ENCODE assay signal across 18 cellular contexts in genomic region chr2:121287146-121287798, GRCh38. TPM values are rescaled to one million over a fixed set of nuclear protein-coding genes. Genes with fewer than 3 reads are reported as not detected.
DNase-seq lines count a peak whose midpoint lies in the region; ATAC-seq and TF ChIP-seq lines count a peak whose summit lies in the region.
"Had no signal": no experiment of that assay in that cellular context is flagged by ENCODE, and none has a peak within 500 bp of the region (broad histone marks: within the 10 kb centered on the region; RNA-seq: fewer than 3 reads in every experiment).

No MANE protein-coding gene starts in this region.

- H3K36me3 Mint-ChIP-seq in MCF 10A (ENCODE audit: insufficient read depth, unreplicated experiment) (no peaks in the 10 kb centered on the region), endodermal cell (ENCODE audit: low read depth) (no peaks in the 10 kb centered on the region)

- POLR2A ChIA-PET in MCF 10A (lab: Yijun Ruan, JAX): interaction anchor here (0.6 to 1.7 kb wide), 4 partner anchors 15 to 90 kb away, joined by 3 read pairs; no protein-coding TSS in a partner anchor

- ATAC-seq in Right ventricle myocardium inferior: peak; percentile 54
- peak; percentile 50 for ATAC-seq in upper lobe of right lung
- ATAC-seq: effector memory CD8-positive, alpha-beta T cell had no signal

- no peaks in the 10 kb centered on the region for H3K9me3 ChIP-seq in left ventricle myocardium inferior (replicated peaks)
- H3K9me3 ChIP-seq in upper lobe of right lung: no peaks in the 10 kb centered on the region
- no peaks in the 10 kb centered on the region for H3K9me3 ChIP-seq in endodermal cell (ENCODE audit: control insufficient read depth, low read length)
- H3K9me3 ChIP-seq: upper lobe of left lung had no signal

- no peak overlapping the region for H3K4me3 ChIP-seq in left ventricle myocardium inferior
- no peak overlapping the region for H3K4me3 ChIP-seq in upper lobe of right lung
- H3K4me3 ChIP-seq in endodermal cell (ENCODE audit: low read length): no peak overlapping the region
- H3K4me3 ChIP-seq: upper lobe of left lung had no signal

- peaks cover 13% of the 10 kb centered on the region for H3K4me1 ChIP-seq in left ventricle myocardium inferior
- H3K4me1 ChIP-seq in upper lobe of right lung: peaks cover 8% of the 10 kb centered on the region
- no peaks in the 10 kb centered on the region for H3K4me1 ChIP-seq in endodermal cell (ENCODE audit: control insufficient read depth, insufficient read depth, low read length)

- no peak overlapping the region for H3K9ac ChIP-seq in endodermal cell (ENCODE audit: extremely low read depth, low read length, poor library complexity, severe bottlenecking)

- no peaks in the 10 kb centered on the region for H3K9me3 Mint-ChIP-seq in MCF 10A (ENCODE audit: unreplicated experiment)
- H3K9me3 Mint-ChIP-seq in endodermal cell: no peaks in the 10 kb centered on the region
- H3K9me3 Mint-ChIP-seq: CD4-positive, alpha-beta T cell; effector memory CD8-positive, alpha-beta T cell; stimulated activated naive B cell treated with anti-CD40 and anti-IgM and Interleukin-4, amounts not matched to agents 10 μg/mL and 1 μg/mL and 100 μg/mL, for 72 hours had no signal

- BruUV-seq in MCF 10A (replicated peaks; lab: Mats Ljungman, UMichigan): no TSS peak

- H3K27me3 ChIP-seq in left ventricle myocardium inferior (ENCODE audit: low read depth) (peaks cover 37% of the 10 kb centered on the region), upper lobe of right lung (no peaks in the 10 kb centered on the region), endodermal cell (ENCODE audit: control insufficient read depth, insufficient read depth, low read length, poor library complexity, severe bottlenecking) (peaks cover 41% of the 10 kb centered on the region)

- H3K27me3 Mint-ChIP-seq in MCF 10A (ENCODE audit: insufficient read depth, unreplicated experiment) (no peaks in the 10 kb centered on the region), endodermal cell (ENCODE audit: insufficient read depth) (peaks cover 37% of the 10 kb centered on the region)

- DNase-seq in Right ventricle myocardium inferior (ENCODE audit: missing footprints) (no peak), cardiac septum (ENCODE audit: low spot score) (no peak), SKM-1 (lab: John Stamatoyannopoulos, UW; ENCODE audit: unreplicated experiment) (peak; percentile 27), left ventricle myocardium inferior (peak; percentile 26), upper lobe of right lung (no peak), NCI-H524 (lab: John Stamatoyannopoulos, UW) (no peak), MCF 10A (ENCODE audit: unreplicated experiment) (no peak), endodermal cell (no peak)
- DNase-seq: activated CD4-positive, CD25-positive, alpha-beta regulatory T cell; caudate nucleus; CD4-positive, alpha-beta T cell; effector memory CD8-positive, alpha-beta T cell; EL; NCI-H1417 treated with DMSO at 0.1 percent for 48 hours; posterior cingulate gyrus; stimulated activated naive B cell treated with anti-CD40 and anti-IgM and Interleukin-4, amounts not matched to agents 10 μg/mL and 1 μg/mL and 100 μg/mL, for 72 hours; upper lobe of left lung had no signal

- no peak overlapping the region for H3K27ac ChIP-seq in left ventricle myocardium inferior (replicated peaks)
- no peak overlapping the region for H3K27ac ChIP-seq in upper lobe of right lung
- no peak overlapping the region for H3K27ac ChIP-seq in endodermal cell (ENCODE audit: low read depth, low read length)

- H3K4me1 Mint-ChIP-seq in MCF 10A (ENCODE audit: insufficient read depth, unreplicated experiment) (peaks cover 19% of the 10 kb centered on the region), endodermal cell (peaks cover 6% of the 10 kb centered on the region)

- WGBS in endodermal cell (ENCODE audit: insufficient coverage in 1 of 2, insufficient read length in 1 of 2), 2 experiments: 77 to 83% methylated on average over 8 to 9 of the region's 9 CpGs

- intact Hi-C loops in Right ventricle myocardium inferior (cut with DNase I) (no loop called here), cardiac septum (cut with DNase I) (no loop called here), left ventricle myocardium inferior (cut with micrococcal nuclease) (no loop called here), upper lobe of right lung (cut with DNase I) (no loop called here), MCF 10A (cut with micrococcal nuclease) (no loop called here)

- H3K36me3 ChIP-seq in left ventricle myocardium inferior: no peaks in the 10 kb centered on the region
- no peaks in the 10 kb centered on the region for H3K36me3 ChIP-seq in upper lobe of right lung
- H3K36me3 ChIP-seq in endodermal cell (ENCODE audit: control insufficient read depth, insufficient read depth, low read length): no peaks in the 10 kb centered on the region
- H3K36me3 ChIP-seq: upper lobe of left lung had no signal

- CTCF ChIA-PET in MCF 10A (lab: Yijun Ruan, JAX): interaction anchor here (0.6 to 0.7 kb wide), 2 partner anchors 572 to 995 kb away, joined by 3 read pairs; no protein-coding TSS in a partner anchor

- H3K27ac Mint-ChIP-seq in MCF 10A (ENCODE audit: low read depth, unreplicated experiment) (no peak overlapping the region), endodermal cell (no peak overlapping the region)
- H3K27ac Mint-ChIP-seq: CD4-positive, alpha-beta T cell; IgD-negative memory B cell; stimulated activated naive B cell treated with anti-CD40 and anti-IgM and Interleukin-4, amounts not matched to agents 10 μg/mL and 1 μg/mL and 100 μg/mL, for 72 hours had no signal

- no peak for TF ChIP-seq CTCF in left ventricle myocardium inferior (IDR thresholded peaks at IDR 0.05; ENCODE audit: borderline replicate concordance)
- no peak for TF ChIP-seq CTCF in upper lobe of right lung (IDR thresholded peaks at IDR 0.05)
- TF ChIP-seq CTCF in MCF 10A (IDR thresholded peaks at IDR 0.05; ENCODE audit: unreplicated experiment): no peak
- no peak for TF ChIP-seq CTCF in endodermal cell (conservative IDR thresholded peaks at IDR 0.05)

- H3K4me3 Mint-ChIP-seq in MCF 10A (ENCODE audit: unreplicated experiment) (no peak overlapping the region), endodermal cell (no peak overlapping the region)
- H3K4me3 Mint-ChIP-seq: CD4-positive, alpha-beta T cell; stimulated activated naive B cell treated with anti-CD40 and anti-IgM and Interleukin-4, amounts not matched to agents 10 μg/mL and 1 μg/mL and 100 μg/mL, for 72 hours had no signal

RNA-seq across cellular contexts. Expression of gene TFCP2L1, which starts 2.3 kb away (rescaled TPM):
- total RNA-seq in Right ventricle myocardium inferior (0.30 TPM), cardiac septum (0.03 TPM), left ventricle myocardium inferior (0.14 TPM), upper lobe of right lung (22.0 TPM), MCF 10A (2022) (22.6 and 24.3 TPM in 2 replicates), endodermal cell (1 to 10 TPM; 3.3 to 4.3 TPM)
- 0.28 TPM for polyA plus RNA-seq in endodermal cell (2013, experiment 1 of 2)
- 0.21 TPM for polyA plus RNA-seq in endodermal cell (2013, experiment 2 of 2)

Comparison
In these comparisons a context has a peak if more than half of its experiments do, and no peak if none do; other contexts are left out.
1. DNase-seq: peak in SKM-1 (single experiment) and left ventricle myocardium inferior (single experiment); none in Right ventricle myocardium inferior (single experiment), cardiac septum (single experiment), upper lobe of right lung (single experiment), NCI-H524 (0 of 2), MCF 10A (single experiment) and endodermal cell (single experiment).